ENCODE assay signal across 12 cellular contexts in genomic region chr6:19465240-19465639, GRCh38.
DNase-seq lines count a peak whose midpoint lies in the region; TF ChIP-seq lines count a peak whose summit lies in the region.
"Had no signal": no experiment of that assay in that cellular context is flagged by ENCODE, and none has a peak within 500 bp of the region (broad histone marks: within the 10 kb centered on the region; RNA-seq: fewer than 3 reads in every experiment).

No MANE protein-coding gene starts in this region.

- H3K4me3 ChIP-seq in Peyer's patch: no peak overlapping the region

- TF ChIP-seq CTCF in progenitor cell of endocrine pancreas (IDR thresholded peaks at IDR 0.05; ENCODE audit: unreplicated experiment): no peak
- no peak for TF ChIP-seq CTCF in Peyer's patch (IDR thresholded peaks at IDR 0.05)

- H3K27me3 ChIP-seq in Peyer's patch: no peaks in the 10 kb centered on the region

- peak overlapping the region; percentile 82 for H3K27ac Mint-ChIP-seq in progenitor cell of endocrine pancreas
- H3K27ac Mint-ChIP-seq in activated T-helper 1 cell treated with anti-CD3 and anti-CD28 coated beads, Interleukin-12 subunit alpha, Interleukin-12 subunit beta, Interleukin-2, Interleukin-4 antibody, amounts not matched to agents 30 ng/mL and 10 ng/mL and 1 ng/mL, durations not matched to agents 14 hours and 24 hours and 36 hours: no peak overlapping the region
- H3K27ac Mint-ChIP-seq: CD8-positive, alpha-beta memory T cell had no signal

- no peak overlapping the region for H3K4me3 Mint-ChIP-seq in progenitor cell of endocrine pancreas (ENCODE audit: low read depth)
- no peak overlapping the region for H3K4me3 Mint-ChIP-seq in activated T-helper 1 cell treated with anti-CD3 and anti-CD28 coated beads, Interleukin-12 subunit alpha, Interleukin-12 subunit beta, Interleukin-2, Interleukin-4 antibody, amounts not matched to agents 30 ng/mL and 10 ng/mL and 1 ng/mL, durations not matched to agents 14 hours and 24 hours and 36 hours
- H3K4me3 Mint-ChIP-seq: CD8-positive, alpha-beta memory T cell had no signal

- no peaks in the 10 kb centered on the region for H3K9me3 Mint-ChIP-seq in progenitor cell of endocrine pancreas (ENCODE audit: low read depth)
- no peaks in the 10 kb centered on the region for H3K9me3 Mint-ChIP-seq in activated T-helper 1 cell treated with anti-CD3 and anti-CD28 coated beads, Interleukin-12 subunit alpha, Interleukin-12 subunit beta, Interleukin-2, Interleukin-4 antibody, amounts not matched to agents 30 ng/mL and 10 ng/mL and 1 ng/mL, durations not matched to agents 14 hours and 24 hours and 36 hours

- H3K27ac ChIP-seq in caudate nucleus (ENCODE audit: low read depth, low read length) (peak overlapping the region; percentile 26), Peyer's patch (no peak overlapping the region)

- peaks cover 17% of the 10 kb centered on the region for H3K4me1 Mint-ChIP-seq in progenitor cell of endocrine pancreas (ENCODE audit: low read depth)
- H3K4me1 Mint-ChIP-seq in activated T-helper 1 cell treated with anti-CD3 and anti-CD28 coated beads, Interleukin-12 subunit alpha, Interleukin-12 subunit beta, Interleukin-2, Interleukin-4 antibody, amounts not matched to agents 30 ng/mL and 10 ng/mL and 1 ng/mL, durations not matched to agents 14 hours and 24 hours and 36 hours (ENCODE audit: low read depth): no peaks in the 10 kb centered on the region
- H3K4me1 Mint-ChIP-seq: CD8-positive, alpha-beta memory T cell had no signal

- no peaks in the 10 kb centered on the region for H3K36me3 Mint-ChIP-seq in progenitor cell of endocrine pancreas (ENCODE audit: insufficient read depth)
- H3K36me3 Mint-ChIP-seq in activated T-helper 1 cell treated with anti-CD3 and anti-CD28 coated beads, Interleukin-12 subunit alpha, Interleukin-12 subunit beta, Interleukin-2, Interleukin-4 antibody, amounts not matched to agents 30 ng/mL and 10 ng/mL and 1 ng/mL, durations not matched to agents 14 hours and 24 hours and 36 hours (ENCODE audit: low read depth): no peaks in the 10 kb centered on the region
- H3K36me3 Mint-ChIP-seq: CD8-positive, alpha-beta memory T cell had no signal

- intact Hi-C loops in activated T-helper 1 cell treated with anti-CD3 and anti-CD28 coated beads, Interleukin-12 subunit alpha, Interleukin-12 subunit beta, Interleukin-2, Interleukin-4 antibody, amounts not matched to agents 30 ng/mL and 10 ng/mL and 1 ng/mL, durations not matched to agents 14 hours and 24 hours and 36 hours (cut with micrococcal nuclease): no loop called here

- no peak for TF ChIP-seq POLR2A in Peyer's patch (IDR thresholded peaks at IDR 0.05)

- peak; percentile 9 for DNase-seq in GM04503 (ENCODE audit: low read depth)
- DNase-seq in NCI-H2029 (lab: John Stamatoyannopoulos, UW): peak; percentile 79
- DNase-seq in caudate nucleus (lab: John Stamatoyannopoulos, UW): no peak
- no peak for DNase-seq in progenitor cell of endocrine pancreas (ENCODE audit: low spot score, unreplicated experiment)
- no peak for DNase-seq in stimulated activated CD4-positive, alpha-beta T cell treated with anti-CD3 and anti-CD28 coated beads, Interleukin-2, amount 100 ng/mL, for 48 hours
- no peak for DNase-seq in Peyer's patch
- DNase-seq in activated T-helper 1 cell treated with anti-CD3 and anti-CD28 coated beads, Interleukin-12 subunit alpha, Interleukin-12 subunit beta, Interleukin-2, Interleukin-4 antibody, amounts not matched to agents 30 ng/mL and 10 ng/mL and 1 ng/mL, durations not matched to agents 14 hours and 24 hours and 36 hours (ENCODE audit: low spot score): no peak
- no peak for DNase-seq in T1000 (lab: John Stamatoyannopoulos, UW)
- DNase-seq: activated CD4-positive, CD25-positive, alpha-beta regulatory T cell treated with anti-CD3 and anti-CD28 coated beads, Interleukin-2, amount 50 U/mL, for 72 hours; activated gamma-delta T cell treated with Interleukin-2 at 50 U/mL for 16 hours; CD8-positive, alpha-beta memory T cell; left cardiac atrium had no signal

- H3K36me3 ChIP-seq in Peyer's patch: no peaks in the 10 kb centered on the region

- no peaks in the 10 kb centered on the region for H3K9me3 ChIP-seq in Peyer's patch

- H3K27me3 Mint-ChIP-seq in progenitor cell of endocrine pancreas: no peaks in the 10 kb centered on the region
- no peaks in the 10 kb centered on the region for H3K27me3 Mint-ChIP-seq in activated T-helper 1 cell treated with anti-CD3 and anti-CD28 coated beads, Interleukin-12 subunit alpha, Interleukin-12 subunit beta, Interleukin-2, Interleukin-4 antibody, amounts not matched to agents 30 ng/mL and 10 ng/mL and 1 ng/mL, durations not matched to agents 14 hours and 24 hours and 36 hours (ENCODE audit: insufficient read depth)
- H3K27me3 Mint-ChIP-seq: CD8-positive, alpha-beta memory T cell had no signal

- H3K4me1 ChIP-seq in Peyer's patch: no peaks in the 10 kb centered on the region

Comparison
In these comparisons a context has a peak if more than half of its experiments do, and no peak if none do; other contexts are left out.
1. DNase-seq: peak in GM04503 (single experiment) and NCI-H2029 (single experiment); none in caudate nucleus (0 of 61), progenitor cell of endocrine pancreas (single experiment), stimulated activated CD4-positive, alpha-beta T cell treated with anti-CD3 and anti-CD28 coated beads, Interleukin-2, amount 100 ng/mL, for 48 hours (0 of 2), Peyer's patch (0 of 3), activated T-helper 1 cell treated with anti-CD3 and anti-CD28 coated beads, Interleukin-12 subunit alpha, Interleukin-12 subunit beta, Interleukin-2, Interleukin-4 antibody, amounts not matched to agents 30 ng/mL and 10 ng/mL and 1 ng/mL, durations not matched to agents 14 hours and 24 hours and 36 hours (single experiment) and T1000 (single experiment).